Comparison of ENCODE assay signal across 28 cellular contexts in genomic region chr6:133805876-133806275, GRCh38.
DNase-seq lines count a peak whose midpoint lies in the region; ATAC-seq lines count a peak whose summit lies in the region.
"Had no signal": no experiment of that assay in that cellular context is flagged by ENCODE, and none has a peak within 500 bp of the region (broad histone marks: within the 10 kb centered on the region; RNA-seq: fewer than 3 reads in every experiment).

No MANE protein-coding gene starts in this region.

- H3K9me3 ChIP-seq in BLaER1 treated with 17β-estradiol and CSF1 and Interleukin-3, amounts not matched to agents 10 nM and 100 nM (replicated peaks in 1 of 11), result peaks cover 0 to 6% (median under 1%) of the 10 kb centered on the region in 11 experiments; a peak in 4 of 22 replicates
- H3K9me3 ChIP-seq: colonic mucosa, HAP-1, thoracic aorta, vagina had no signal

- no peak overlapping the region for H3K4me3 Mint-ChIP-seq in activated CD4-positive, alpha-beta memory T cell treated with anti-CD3 and anti-CD28 coated beads for 36 hours
- H3K4me3 Mint-ChIP-seq: activated T-helper 1 cell treated with anti-CD3 and anti-CD28 coated beads, Interleukin-12 subunit alpha, Interleukin-12 subunit beta, Interleukin-2, Interleukin-4 antibody, amounts not matched to agents 30 ng/mL and 10 ng/mL and 1 ng/mL, durations not matched to agents 14 hours and 24 hours and 36 hours; naive thymus-derived CD4-positive, alpha-beta T cell had no signal

- H3K9ac ChIP-seq in BLaER1 treated with 17β-estradiol and CSF1 and Interleukin-3, amounts not matched to agents 10 nM and 100 nM, result no peak overlapping the region

- no peak overlapping the region for H3K4me3 ChIP-seq in BLaER1 treated with 17β-estradiol and CSF1 and Interleukin-3, amounts not matched to agents 10 nM and 100 nM
- H3K4me3 ChIP-seq: colonic mucosa, HAP-1, smooth muscle cell, thoracic aorta, vagina had no signal

- H3K27ac ChIP-seq in BLaER1 treated with 17β-estradiol and CSF1 and Interleukin-3, amounts not matched to agents 10 nM and 100 nM, result no peak overlapping the region
- H3K27ac ChIP-seq: colonic mucosa, foreskin keratinocyte, thoracic aorta, vagina, WERI-Rb-1 had no signal

- intact Hi-C loops in activated CD4-positive, alpha-beta memory T cell treated with anti-CD3 and anti-CD28 coated beads for 36 hours (cut with micrococcal nuclease), result no loop called here

- no peaks in the 10 kb centered on the region for H3K4me1 Mint-ChIP-seq in activated CD4-positive, alpha-beta memory T cell treated with anti-CD3 and anti-CD28 coated beads for 36 hours (ENCODE audit: low read depth)
- H3K4me1 Mint-ChIP-seq: naive thymus-derived CD4-positive, alpha-beta T cell had no signal

- no peaks in the 10 kb centered on the region for H3K36me3 ChIP-seq in BLaER1 treated with 17β-estradiol and CSF1 and Interleukin-3, amounts not matched to agents 10 nM and 100 nM
- H3K36me3 ChIP-seq: colonic mucosa, HAP-1, thoracic aorta, vagina, WERI-Rb-1 had no signal

- ATAC-seq in GM19452 (IDR thresholded peaks at IDR 0.05; ENCODE audit: unreplicated experiment) (peak; percentile 64), HG03354 (IDR thresholded peaks at IDR 0.05; ENCODE audit: poor library complexity, severe bottlenecking, unreplicated experiment) (peak; percentile 62), GM19395 (IDR thresholded peaks at IDR 0.05; ENCODE audit: unreplicated experiment) (no peak)
- ATAC-seq: foreskin keratinocyte; left colon; naive thymus-derived CD4-positive, alpha-beta T cell had no signal

- H4K20me1 ChIP-seq in BLaER1 treated with 17β-estradiol and CSF1 and Interleukin-3, amounts not matched to agents 10 nM and 100 nM, result no peaks in the 10 kb centered on the region

- peaks cover 1% of the 10 kb centered on the region for H3K9me3 Mint-ChIP-seq in activated CD4-positive, alpha-beta memory T cell treated with anti-CD3 and anti-CD28 coated beads for 36 hours
- H3K9me3 Mint-ChIP-seq: activated T-helper 1 cell treated with anti-CD3 and anti-CD28 coated beads, Interleukin-12 subunit alpha, Interleukin-12 subunit beta, Interleukin-2, Interleukin-4 antibody, amounts not matched to agents 30 ng/mL and 10 ng/mL and 1 ng/mL, durations not matched to agents 14 hours and 24 hours and 36 hours had no signal

- H3K4me1 ChIP-seq in BLaER1 treated with 17β-estradiol and CSF1 and Interleukin-3, amounts not matched to agents 10 nM and 100 nM, result peaks cover 0 to 16% (median 11%) of the 10 kb centered on the region in 10 experiments; a peak in 16 of 20 replicates
- H3K4me1 ChIP-seq: colonic mucosa, foreskin keratinocyte, HAP-1, vagina had no signal

- no peak overlapping the region for H3K27ac Mint-ChIP-seq in activated CD4-positive, alpha-beta memory T cell treated with anti-CD3 and anti-CD28 coated beads for 36 hours
- H3K27ac Mint-ChIP-seq: activated T-helper 1 cell treated with anti-CD3 and anti-CD28 coated beads, Interleukin-12 subunit alpha, Interleukin-12 subunit beta, Interleukin-2, Interleukin-4 antibody, amounts not matched to agents 30 ng/mL and 10 ng/mL and 1 ng/mL, durations not matched to agents 14 hours and 24 hours and 36 hours; naive thymus-derived CD4-positive, alpha-beta T cell had no signal

- DNase-seq in fibroblast of gingiva (ENCODE audit: low read depth), result peak; percentile 11
- DNase-seq in NCI-H510A (lab: John Stamatoyannopoulos, UW), result no peak
- no peak for DNase-seq in SKM-1 treated with dmso at 0.1 percent for 144 hours (lab: John Stamatoyannopoulos, UW; ENCODE audit: unreplicated experiment)
- DNase-seq in activated CD4-positive, alpha-beta memory T cell treated with anti-CD3 and anti-CD28 coated beads for 36 hours, result no peak
- DNase-seq: ACHN; activated CD4-positive, alpha-beta T cell treated with anti-CD3 and anti-CD28 coated beads, Interleukin-2, amount 50 U/mL, for 1 hour; activated naive CD4-positive, alpha-beta T cell treated with anti-CD3 and anti-CD28 coated beads, Interleukin-2, amount 50 U/mL, for 16 hours; colonic mucosa; effector memory CD4-positive, alpha-beta T cell; foreskin keratinocyte; left colon; naive thymus-derived CD4-positive, alpha-beta T cell; NCI-H1048; NCI-H1930; NCI-H2227 treated with DMSO at 0.1 percent for 48 hours; NCI-H774; occipital lobe; stimulated activated naive CD4-positive, alpha-beta T cell treated with Interleukin-2 at 50 U/mL for 16 hours; WERI-Rb-1 had no signal

- H3K4me2 ChIP-seq in BLaER1 treated with 17β-estradiol and CSF1 and Interleukin-3, amounts not matched to agents 10 nM and 100 nM, result peak overlapping the region in 9 of 11 experiments; percentile 22 to 61 (median 35); a peak in 16 of 22 replicates
- H3K4me2 ChIP-seq: smooth muscle cell had no signal

- H3K36me3 Mint-ChIP-seq in activated CD4-positive, alpha-beta memory T cell treated with anti-CD3 and anti-CD28 coated beads for 36 hours, result no peaks in the 10 kb centered on the region
- H3K36me3 Mint-ChIP-seq: naive thymus-derived CD4-positive, alpha-beta T cell had no signal

- CTCF ChIA-PET in activated CD4-positive, alpha-beta memory T cell treated with anti-CD3 and anti-CD28 coated beads for 36 hours (lab: Charles Lee), result interaction anchor here (0.6 kb wide), 1 partner anchor 10 kb away, joined by 4 read pairs; no protein-coding TSS in a partner anchor

- H3K27me3 Mint-ChIP-seq in activated CD4-positive, alpha-beta memory T cell treated with anti-CD3 and anti-CD28 coated beads for 36 hours, result peaks cover 24% of the 10 kb centered on the region

- no peaks in the 10 kb centered on the region; a peak in 1 of 22 replicates for H3K27me3 ChIP-seq in BLaER1 treated with 17β-estradiol and CSF1 and Interleukin-3, amounts not matched to agents 10 nM and 100 nM
- H3K27me3 ChIP-seq: colonic mucosa, vagina had no signal

- POLR2A ChIA-PET in activated CD4-positive, alpha-beta memory T cell treated with anti-CD3 and anti-CD28 coated beads for 36 hours (lab: Charles Lee), result no interaction called here
